ENCODE assay signal across 8 cellular contexts in genomic region chr19:36009220-36009619, GRCh38. TPM values are rescaled to one million over a fixed set of nuclear protein-coding genes. Genes with fewer than 3 reads are reported as not detected.
DNase-seq lines count a peak whose midpoint lies in the region; ATAC-seq and TF ChIP-seq lines count a peak whose summit lies in the region.

No MANE protein-coding gene starts in this region.

- H3K9me3 ChIP-seq in A673 (ENCODE audit: low read depth, low read length, poor library complexity, severe bottlenecking) (no peaks in the 10 kb centered on the region), prostate gland (no peaks in the 10 kb centered on the region)

- WGBS in prostate gland = under 1% methylated on average over 50 of the region's 50 CpGs

- POLR2A ChIA-PET in A673 (lab: Charles Lee; ENCODE audit: low non-redundant PET) = no interaction called here

- intact Hi-C loops in A673 (cut with micrococcal nuclease; ENCODE audit: unreplicated experiment) (no loop called here), left ventricle myocardium superior (cut with micrococcal nuclease) (no loop called here), prostate gland (cut with DNase I) (no loop called here)

- H3K36me3 ChIP-seq in A673 (ENCODE audit: insufficient read depth, low read length, poor library complexity, severe bottlenecking) (no peaks in the 10 kb centered on the region), H7 (replicated peaks; ENCODE audit: control insufficient read depth, insufficient read depth, low read length) (peaks cover 4% of the 10 kb centered on the region), prostate gland (no peaks in the 10 kb centered on the region)

- peak; percentile 56 for TF ChIP-seq POLR2A in prostate gland (IDR thresholded peaks at IDR 0.05)

- TF ChIP-seq CTCF in A673 (conservative IDR thresholded peaks at IDR 0.05; ENCODE audit: low read depth, low read length) = no peak
- peak in 1 of 4 experiments; percentile 11 for TF ChIP-seq CTCF in prostate gland (IDR thresholded peaks at IDR 0.05)

- CTCF ChIA-PET in A673 (lab: Charles Lee) = no interaction called here

- H3K27ac ChIP-seq in A673 (ENCODE audit: low read depth, low read length, poor library complexity, severe bottlenecking) (peak overlapping the region; percentile 56), prostate gland (peak overlapping the region; percentile 84 to 85)

- H3K27me3 ChIP-seq in A673 (replicated peaks; ENCODE audit: insufficient read depth, low read depth, low read length, poor library complexity) (no peaks in the 10 kb centered on the region), H7 (ENCODE audit: control insufficient read depth, insufficient read depth, low read length) (peaks cover 2% of the 10 kb centered on the region; the same call in 1 of the 2 replicates), prostate gland (replicated peaks; ENCODE audit: insufficient read depth) (no peaks in the 10 kb centered on the region)

- BruUV-seq in A673 (replicated peaks; lab: Mats Ljungman, UMichigan) = no TSS peak

- H3K4me1 ChIP-seq in A673 (ENCODE audit: insufficient read depth, low read length, poor library complexity, severe bottlenecking) (no peaks in the 10 kb centered on the region), prostate gland (replicated peaks) (peaks cover 4% of the 10 kb centered on the region)

- DNase-seq in A673 (ENCODE audit: low spot score) = peak; percentile 65
- DNase-seq in H7 = peak; percentile 91
- peak; percentile 67 for DNase-seq in RPMI7951 (ENCODE audit: low read depth)
- DNase-seq in anterior cingulate cortex (lab: John Stamatoyannopoulos, UW) = peak in 45 of 58 donors; percentile 12 to 84 (median 40)
- DNase-seq in left ventricle myocardium superior = peak; percentile 84
- DNase-seq in prostate gland (ENCODE audit: low spot score) = peak; percentile 55
- no peak for DNase-seq in dedifferentiated amniotic fluid mesenchymal stem cell (ENCODE audit: extremely low spot score)

- H3K4me3 ChIP-seq in A673 (ENCODE audit: low read depth, low read length, poor library complexity, severe bottlenecking) = peak overlapping the region; percentile 44
- peak overlapping the region; percentile 66 for H3K4me3 ChIP-seq in H7 (ENCODE audit: insufficient read depth, low read depth, low read length)
- peak overlapping the region; percentile 40 to 43 for H3K4me3 ChIP-seq in prostate gland

- ATAC-seq in left ventricle myocardium superior (peak; percentile 64), HG03039 (IDR thresholded peaks at IDR 0.05; ENCODE audit: unreplicated experiment) (no peak)

RNA-seq across cellular contexts. Expression of gene SYNE4, which starts 0.6 kb away (rescaled TPM):
- total RNA-seq in A673 (2021) (0.70 TPM in 1 of 2 replicates, not detected in the other), left ventricle myocardium superior (0.30 TPM), prostate gland (10 to 100 TPM; 14.2 to 41.1 TPM)
- 14.4 and 27.0 TPM in 2 replicates for total RNA-seq in H7 (2014; rRNA removed; shearing (Covaris generic))
- total RNA-seq in RPMI7951 (2014; rRNA removed; shearing (Covaris generic)) = not detected in 2 replicates

RNA-seq across cellular contexts. Expression of gene ALKBH6, which starts 4.8 kb away (rescaled TPM):
- total RNA-seq in A673 (2021) (20.1 and 27.7 TPM in 2 replicates), left ventricle myocardium superior (7.8 TPM), prostate gland (10 to 100 TPM; 42.0 to 49.0 TPM)
- 21.9 and 25.5 TPM in 2 replicates for total RNA-seq in H7 (2014; rRNA removed; shearing (Covaris generic))
- 34.1 and 39.8 TPM in 2 replicates for total RNA-seq in RPMI7951 (2014; rRNA removed; shearing (Covaris generic))

RNA-seq across cellular contexts. Expression of gene SDHAF1, which starts 14.2 kb away (rescaled TPM):
- total RNA-seq in A673 (2021) = 8.9 and 11.0 TPM in 2 replicates
- total RNA-seq in H7 (2014; rRNA removed; shearing (Covaris generic)) = 32.9 and 41.9 TPM in 2 replicates
- 25.8 and 34.0 TPM in 2 replicates for total RNA-seq in RPMI7951 (2014; rRNA removed; shearing (Covaris generic))
- total RNA-seq in left ventricle myocardium superior = 9.4 TPM
- 10 to 100 TPM; 32.4 to 75.1 TPM for total RNA-seq in prostate gland

RNA-seq across cellular contexts. Expression of gene CLIP3, which starts 23.5 kb away (rescaled TPM):
- total RNA-seq in A673 (2021) (9.2 and 15.8 TPM in 2 replicates), left ventricle myocardium superior (5.0 TPM), prostate gland (10 to 100 TPM in 1 of 2 donors, 1 to 10 TPM in 1; 7.4 to 31.2 TPM)
- total RNA-seq in H7 (2014; rRNA removed; shearing (Covaris generic)) = 1.5 and 8.0 TPM in 2 replicates
- 1.7 and 2.0 TPM in 2 replicates for total RNA-seq in RPMI7951 (2014; rRNA removed; shearing (Covaris generic))

RNA-seq across cellular contexts. Expression of gene THAP8, which starts 44.9 kb away (rescaled TPM):
- total RNA-seq in A673 (2021) = 4.6 and 5.4 TPM in 2 replicates
- 2.9 and 5.4 TPM in 2 replicates for total RNA-seq in H7 (2014; rRNA removed; shearing (Covaris generic))
- 5.4 and 5.9 TPM in 2 replicates for total RNA-seq in RPMI7951 (2014; rRNA removed; shearing (Covaris generic))
- total RNA-seq in left ventricle myocardium superior = 4.0 TPM
- total RNA-seq in prostate gland = 10 to 100 TPM; 12.0 to 21.9 TPM
